ENCODE assay signal across 1 cellular context in genomic region chr7:101137651-101138148, GRCh38.
TF ChIP-seq lines count a peak whose summit lies in the region.

No MANE protein-coding gene starts in this region.

TF ChIP-seq in K562, 482 proteins besides CTCF, POLR2A, EP300 and RAD21:
- TF ChIP-seq YY1 (IDR thresholded peaks at IDR 0.05; ENCODE audit: borderline replicate concordance in 1 of 3, control insufficient read depth in 1 of 3, extremely low read depth in 1 of 3, insufficient read depth in 3 of 3, insufficient read length in 1 of 3, insufficient replicate concordance in 2 of 3, low read depth in 1 of 3, low read length in 2 of 3) (peak in 1 of 3 experiments; percentile 10), ZNF175 (CRISPR knock-in tag; IDR thresholded peaks at IDR 0.05; ENCODE audit: low read depth) (no peak; the same call in 1 of the 2 replicates), ATF3 (IDR thresholded peaks at IDR 0.05) (no peak), ATF3 (CRISPR knock-in tag; conservative IDR thresholded peaks at IDR 0.05) (no peak), FOXA3 (CRISPR knock-in tag; conservative IDR thresholded peaks at IDR 0.05 in 1 of 2, IDR thresholded peaks at IDR 0.05 in 1 of 2) (peak in 1 of 2 experiments; percentile 58; a peak in 1 of 4 replicates), SRSF7 (optimal IDR thresholded peaks at IDR 0.05; ENCODE audit: low read depth, low read length) (no peak), PYGO2 (tag; IDR thresholded peaks at IDR 0.05) (0 out of 2 replicates have a peak, but pooled peaks have one; percentile 14), CUX1 (CRISPR knock-in tag; IDR thresholded peaks at IDR 0.05) (0 out of 2 replicates have a peak, but pooled peaks have one; percentile 5), ZNF589 (CRISPR knock-in tag; IDR thresholded peaks at IDR 0.05; ENCODE audit: low read depth) (no peak), ID3 (CRISPR knock-in tag; IDR thresholded peaks at IDR 0.05) (no peak), ID3 (tag; IDR thresholded peaks at IDR 0.05) (peak; percentile 33; the same call in 1 of the 2 replicates), AFF4 (CRISPR knock-in tag; IDR thresholded peaks at IDR 0.05) (peak; percentile 14; the same call in 1 of the 2 replicates), PREB (CRISPR knock-in tag; IDR thresholded peaks at IDR 0.05) (0 out of 2 replicates have a peak, but pooled peaks have one; percentile 34), WHSC1 (IDR thresholded peaks at IDR 0.05; ENCODE audit: low read length) (no peak), ZNF740 (CRISPR knock-in tag; IDR thresholded peaks at IDR 0.05) (0 out of 2 replicates have a peak, but pooled peaks have one; percentile 14), ZNF740 (tag; IDR thresholded peaks at IDR 0.05) (peak in 1 of 2 experiments; percentile 63; a peak in 1 of 4 replicates), CBX3 (IDR thresholded peaks at IDR 0.05; ENCODE audit: borderline replicate concordance in 1 of 2, low read length in 2 of 2) (0 out of 3 replicates have a peak, but pooled peaks of 1 of the 2 experiments have one; percentile 1), HINFP (tag; conservative IDR thresholded peaks at IDR 0.05; ENCODE audit: low read depth) (0 out of 2 replicates have a peak, but pooled peaks have one; percentile 28)
TF ChIP-seq in K562: peak in this region for 10.
